ENCODE assay signal across 31 cellular contexts in genomic region chr11:86797133-86797532, GRCh38.
"Had no signal": no experiment of that assay in that cellular context is flagged by ENCODE, and none has a peak within 500 bp of the region (broad histone marks: within the 10 kb centered on the region; RNA-seq: fewer than 3 reads in every experiment).

No MANE protein-coding gene starts in this region.

- ATAC-seq: activated CD8-positive, alpha-beta T cell treated with anti-CD3 and anti-CD28 coated beads for 36 hours; activated T-cell treated with anti-CD3 and anti-CD28 coated beads, Interleukin-2, amount 50 U/mL, for 72 hours; activated T-helper 17 cell treated with anti-CD3 and anti-CD28 coated beads, Interleukin-2, amount 50 U/mL, for 72 hours had no signal

- H3K4me2 ChIP-seq: PC-9 had no signal

- FAIRE-seq: TTC549 had no signal

- H3K4me3 Mint-ChIP-seq: activated CD4-positive, alpha-beta T cell treated with anti-CD3 and anti-CD28 coated beads, Interleukin-2, amount 10 ng/mL, durations not matched to agents 24 days and 14 days; activated CD8-positive, alpha-beta T cell treated with anti-CD3 and anti-CD28 coated beads for 36 hours; activated naive CD8-positive, alpha-beta T cell treated with anti-CD3 and anti-CD28 coated beads for 36 hours; activated T-cell treated with anti-CD3 and anti-CD28 coated beads, Interleukin-2, amount 50 U/mL, for 72 hours; activated T-helper 17 cell treated with anti-CD3 and anti-CD28 coated beads, Interleukin-2, amount 50 U/mL, for 72 hours; central memory CD8-positive, alpha-beta T cell; T-helper 1 cell treated with Interleukin-12 subunit alpha and Interleukin-12 subunit beta and Interleukin-4 antibody, amounts not matched to agents 30 μg/mL and 1 μg/mL, for 36 hours; T-helper 2 cell treated with Interferon-gamma antibody and Interleukin-4, amounts not matched to agents 5 μg/mL and 100 μg/mL, for 36 hours had no signal

- H3K4me1 ChIP-seq: SJCRH30 had no signal

- H3K4me3 ChIP-seq: cardiac muscle cell, PC-9, SJCRH30, SK-N-MC had no signal

- DNase-seq: activated CD4-positive, alpha-beta T cell treated with anti-CD3 and anti-CD28 coated beads, Interleukin-2, amount 10 ng/mL, durations not matched to agents 24 days and 14 days; activated CD4-positive, alpha-beta T cell treated with anti-CD3 and anti-CD28 coated beads, Interleukin-2, amount 50 U/mL, for 4 hours; activated CD8-positive, alpha-beta T cell treated with anti-CD3 and anti-CD28 coated beads for 36 hours; activated effector memory CD4-positive, alpha-beta T cell treated with anti-CD3 and anti-CD28 coated beads, Interleukin-2, amount 50 U/mL, for 16 hours; activated naive CD4-positive, alpha-beta T cell; activated naive CD4-positive, alpha-beta T cell treated with anti-CD3 and anti-CD28 coated beads, Interleukin-2, amount 50 U/mL, for 16 hours; activated naive CD8-positive, alpha-beta T cell treated with anti-CD3 and anti-CD28 coated beads for 36 hours; activated T-cell treated with anti-CD3 and anti-CD28 coated beads, Interleukin-2, amount 50 U/mL, for 1 hour; activated T-cell treated with anti-CD3 and anti-CD28 coated beads, Interleukin-2, amount 50 U/mL, for 72 hours; amniotic stem cell; aorta; NCI-H1105; NCI-H1436; NCI-H1694; NCI-H1930; NCI-H2081 treated with DMSO at 0.1 percent for 48 hours; NCI-H226; NCI-H446 treated with DMSO at 0.1 percent for 48 hours; NCI-H524; NCI-H748 treated with DMSO at 0.1 percent for 48 hours; NK-92 treated with Interleukin-12 subunit alpha and Interleukin-12 subunit beta, amount 100 ng/mL, for 24 hours; PC-9; SHP77; SJCRH30 had no signal

- H3K9me3 ChIP-seq: SJCRH30 had no signal

- H3K27me3 ChIP-seq: cardiac muscle cell had no signal

- H3K27ac Mint-ChIP-seq: activated CD4-positive, alpha-beta T cell treated with anti-CD3 and anti-CD28 coated beads, Interleukin-2, amount 10 ng/mL, durations not matched to agents 24 days and 14 days; activated CD8-positive, alpha-beta T cell treated with anti-CD3 and anti-CD28 coated beads for 36 hours; activated naive CD8-positive, alpha-beta T cell treated with anti-CD3 and anti-CD28 coated beads for 36 hours; activated T-cell treated with anti-CD3 and anti-CD28 coated beads, Interleukin-2, amount 50 U/mL, for 72 hours; activated T-helper 17 cell treated with anti-CD3 and anti-CD28 coated beads, Interleukin-2, amount 50 U/mL, for 72 hours; T-helper 1 cell treated with Interleukin-12 subunit alpha and Interleukin-12 subunit beta and Interleukin-4 antibody, amounts not matched to agents 30 μg/mL and 1 μg/mL, for 36 hours; T-helper 2 cell treated with Interferon-gamma antibody and Interleukin-4, amounts not matched to agents 5 μg/mL and 100 μg/mL, for 36 hours had no signal

- H3K27ac ChIP-seq: cardiac muscle cell, PC-9, SJCRH30, SK-N-MC had no signal

- H2AFZ ChIP-seq: PC-9 had no signal

- H3K36me3 Mint-ChIP-seq: activated naive CD8-positive, alpha-beta T cell treated with anti-CD3 and anti-CD28 coated beads for 36 hours had no signal

- H3K9me3 Mint-ChIP-seq: activated CD4-positive, alpha-beta T cell treated with anti-CD3 and anti-CD28 coated beads, Interleukin-2, amount 10 ng/mL, durations not matched to agents 24 days and 14 days; activated CD8-positive, alpha-beta T cell treated with anti-CD3 and anti-CD28 coated beads for 36 hours; activated naive CD8-positive, alpha-beta T cell treated with anti-CD3 and anti-CD28 coated beads for 36 hours; activated T-cell treated with anti-CD3 and anti-CD28 coated beads, Interleukin-2, amount 50 U/mL, for 72 hours; activated T-helper 17 cell treated with anti-CD3 and anti-CD28 coated beads, Interleukin-2, amount 50 U/mL, for 72 hours; central memory CD8-positive, alpha-beta T cell; T-helper 1 cell treated with Interleukin-12 subunit alpha and Interleukin-12 subunit beta and Interleukin-4 antibody, amounts not matched to agents 30 μg/mL and 1 μg/mL, for 36 hours; T-helper 2 cell treated with Interferon-gamma antibody and Interleukin-4, amounts not matched to agents 5 μg/mL and 100 μg/mL, for 36 hours had no signal

- H3K4me1 Mint-ChIP-seq: activated T-helper 17 cell treated with anti-CD3 and anti-CD28 coated beads, Interleukin-2, amount 50 U/mL, for 72 hours had no signal

- H3K36me3 ChIP-seq: cardiac muscle cell, SJCRH30 had no signal
